ENCODE assay signal across 12 cellular contexts in genomic region chrX:274904-275475, GRCh38. TPM values are rescaled to one million over a fixed set of nuclear protein-coding genes. Genes with fewer than 3 reads are reported as not detected.
DNase-seq lines count a peak whose midpoint lies in the region; ATAC-seq and TF ChIP-seq lines count a peak whose summit lies in the region.
"Had no signal": no experiment of that assay in that cellular context is flagged by ENCODE, and none has a peak within 500 bp of the region (broad histone marks: within the 10 kb centered on the region; RNA-seq: fewer than 3 reads in every experiment).

No MANE protein-coding gene starts in this region.

- H3K9me3 Mint-ChIP-seq in endodermal cell, result no peaks in the 10 kb centered on the region
- no peaks in the 10 kb centered on the region for H3K9me3 Mint-ChIP-seq in mesothelial cell of epicardium
- H3K9me3 Mint-ChIP-seq: T-helper 1 cell treated with Interleukin-12 subunit alpha and Interleukin-12 subunit beta and Interleukin-4 antibody, amounts not matched to agents 30 μg/mL and 1 μg/mL, for 36 hours had no signal

- in situ Hi-C loops in brain microvascular endothelial cell (cut with HindIII; ENCODE audit: low pct_ligation_motif_present, low sequenced_read_pairs), result no loop called here

- no peaks in the 10 kb centered on the region for H3K9me3 ChIP-seq in right atrium auricular region
- no peaks in the 10 kb centered on the region for H3K9me3 ChIP-seq in endodermal cell (ENCODE audit: control insufficient read depth, low read length)
- H3K9me3 ChIP-seq in aorta (ENCODE audit: control insufficient read depth, low read length), result no peaks in the 10 kb centered on the region
- H3K9me3 ChIP-seq: BE2C had no signal

- H3K4me3 ChIP-seq in right atrium auricular region (peak overlapping the region in 1 of 2 donors; percentile 55), endodermal cell (ENCODE audit: low read length) (peak overlapping the region; percentile 84), aorta (ENCODE audit: low read length in 2 of 2) (no peak overlapping the region), brain microvascular endothelial cell (ENCODE audit: low read depth, low read length) (no peak overlapping the region)

- H3K36me3 ChIP-seq in right atrium auricular region, result no peaks in the 10 kb centered on the region
- H3K36me3 ChIP-seq in endodermal cell (ENCODE audit: control insufficient read depth, insufficient read depth, low read length), result no peaks in the 10 kb centered on the region
- no peaks in the 10 kb centered on the region for H3K36me3 ChIP-seq in aorta (ENCODE audit: control insufficient read depth in 1 of 2, insufficient read depth in 2 of 2, low read length in 1 of 2)
- H3K36me3 ChIP-seq in brain microvascular endothelial cell (replicated peaks), result no peaks in the 10 kb centered on the region
- H3K36me3 ChIP-seq: BE2C had no signal

- H3K27me3 ChIP-seq in right atrium auricular region, result no peaks in the 10 kb centered on the region
- no peaks in the 10 kb centered on the region for H3K27me3 ChIP-seq in endodermal cell (ENCODE audit: control insufficient read depth, insufficient read depth, low read length, poor library complexity, severe bottlenecking)
- no peaks in the 10 kb centered on the region for H3K27me3 ChIP-seq in aorta (ENCODE audit: control insufficient read depth in 1 of 2, insufficient read depth in 2 of 2, low read length in 1 of 2)
- no peaks in the 10 kb centered on the region for H3K27me3 ChIP-seq in brain microvascular endothelial cell (replicated peaks)

- H3K4me1 ChIP-seq in right atrium auricular region (peaks cover 0 to 19% of the 10 kb centered on the region in 2 donors), endodermal cell (ENCODE audit: control insufficient read depth, insufficient read depth, low read length) (peaks cover 4% of the 10 kb centered on the region), aorta (ENCODE audit: control insufficient read depth in 1 of 2, insufficient read depth in 2 of 2, low read length in 2 of 2) (no peaks in the 10 kb centered on the region)
- H3K4me1 ChIP-seq: BE2C had no signal

- H3K36me3 Mint-ChIP-seq in endodermal cell (ENCODE audit: low read depth), result peaks cover 8% of the 10 kb centered on the region
- H3K36me3 Mint-ChIP-seq in mesothelial cell of epicardium, result no peaks in the 10 kb centered on the region

- H3K27ac ChIP-seq in right atrium auricular region, result no peak overlapping the region
- H3K27ac ChIP-seq in endodermal cell (ENCODE audit: low read depth, low read length), result no peak overlapping the region
- H3K27ac ChIP-seq in aorta (ENCODE audit: low read depth in 1 of 2, low read length in 2 of 2), result no peak overlapping the region
- no peak overlapping the region for H3K27ac ChIP-seq in brain microvascular endothelial cell

- H3K27ac Mint-ChIP-seq in endodermal cell (peak overlapping the region; percentile 44), mesothelial cell of epicardium (no peak overlapping the region)
- H3K27ac Mint-ChIP-seq: T-helper 1 cell treated with Interleukin-12 subunit alpha and Interleukin-12 subunit beta and Interleukin-4 antibody, amounts not matched to agents 30 μg/mL and 1 μg/mL, for 36 hours had no signal

- H3K4me1 Mint-ChIP-seq in endodermal cell, result peaks cover 10% of the 10 kb centered on the region
- H3K4me1 Mint-ChIP-seq in mesothelial cell of epicardium, result peaks cover 18% of the 10 kb centered on the region

- 52 to 70% methylated on average over 4 to 16 of the region's 16 CpGs for WGBS in endodermal cell (ENCODE audit: insufficient coverage in 1 of 2, insufficient read length in 1 of 2), 2 experiments
- WGBS in aorta, 2 donors, result 90 to 95% methylated on average over 14 to 16 of the region's 16 CpGs

- no peak for DNase-seq in Right ventricle myocardium inferior (ENCODE audit: missing footprints)
- DNase-seq in right atrium auricular region (ENCODE audit: low spot score), result no peak
- DNase-seq in endodermal cell, result peak; percentile 87
- DNase-seq in mesothelial cell of epicardium (ENCODE audit: low spot score in 2 of 2, unreplicated experiment in 2 of 2), result no peak
- peak in 1 of 2 donors; percentile 58 for DNase-seq in aorta
- DNase-seq in brain microvascular endothelial cell, result no peak
- DNase-seq: BE2C, midbrain, NCI-H1694 treated with DMSO at 0.1 percent for 48 hours had no signal

- no peaks in the 10 kb centered on the region for H3K27me3 Mint-ChIP-seq in endodermal cell (ENCODE audit: insufficient read depth)
- H3K27me3 Mint-ChIP-seq in mesothelial cell of epicardium (ENCODE audit: low read depth), result peaks cover 23% of the 10 kb centered on the region

- TF ChIP-seq CTCF in right atrium auricular region (IDR thresholded peaks at IDR 0.05) (no peak), endodermal cell (conservative IDR thresholded peaks at IDR 0.05) (no peak), mesothelial cell of epicardium (IDR thresholded peaks at IDR 0.05; ENCODE audit: unreplicated experiment) (no peak), brain microvascular endothelial cell (IDR thresholded peaks at IDR 0.05; ENCODE audit: low read depth, low read length, missing control alignments) (no peak)

- intact Hi-C loops in Right ventricle myocardium inferior (cut with DNase I), result no loop called here
- intact Hi-C loops in aorta (cut with DNase I), result no loop called here

- ATAC-seq in Right ventricle myocardium inferior, result peak; percentile 29
- ATAC-seq in aorta (ENCODE audit: low FRiP score), result peak; percentile 48
- ATAC-seq in HG02870 (IDR thresholded peaks at IDR 0.05; ENCODE audit: unreplicated experiment), result no peak
- no peak for ATAC-seq in HG03196 (IDR thresholded peaks at IDR 0.05; ENCODE audit: unreplicated experiment)

- H3K4me3 Mint-ChIP-seq in endodermal cell (peak overlapping the region; percentile 74), mesothelial cell of epicardium (peak overlapping the region; percentile 51)
- H3K4me3 Mint-ChIP-seq: T-helper 1 cell treated with Interleukin-12 subunit alpha and Interleukin-12 subunit beta and Interleukin-4 antibody, amounts not matched to agents 30 μg/mL and 1 μg/mL, for 36 hours had no signal

- no peak overlapping the region for H3K9ac ChIP-seq in endodermal cell (ENCODE audit: extremely low read depth, low read length, poor library complexity, severe bottlenecking)

RNA-seq across cellular contexts. Expression of gene PLCXD1, which starts 6.2 kb away (rescaled TPM):
- total RNA-seq in Right ventricle myocardium inferior, result 6.1 TPM
- 1 to 10 TPM; 2.2 to 3.0 TPM for total RNA-seq in right atrium auricular region
- 10 to 100 TPM; 70.3 to 96.9 TPM for total RNA-seq in endodermal cell
- polyA plus RNA-seq in endodermal cell (2013, experiment 1 of 2), result 63.9 TPM
- 64.7 TPM for polyA plus RNA-seq in endodermal cell (2013, experiment 2 of 2)
- total RNA-seq in mesothelial cell of epicardium, result 34.6 to 37.4 TPM (median 35.0 TPM) in 3 replicates
- 1 to 10 TPM; 3.7 to 9.7 TPM for total RNA-seq in aorta
- 10 to 100 TPM in 1 of 2 donors, 1 to 10 TPM in 1; 1.3 to 16.3 TPM for polyA plus RNA-seq in aorta

RNA-seq across cellular contexts. Expression of gene GTPBP6, which starts 43.6 kb away (rescaled TPM):
- total RNA-seq in Right ventricle myocardium inferior (51.4 TPM), right atrium auricular region (10 to 100 TPM; 44.6 to 52.1 TPM), endodermal cell (10 to 100 TPM; 58.8 to 61.0 TPM), mesothelial cell of epicardium (65.6 to 67.1 TPM (median 66.7 TPM) in 3 replicates), aorta (10 to 100 TPM; 34.7 to 44.7 TPM)
- polyA plus RNA-seq in endodermal cell (2013, experiment 1 of 2), result 48.2 TPM
- polyA plus RNA-seq in endodermal cell (2013, experiment 2 of 2), result 45.2 TPM
- polyA plus RNA-seq in aorta, result 10 to 100 TPM; 38.8 to 62.6 TPM

Comparison
In these comparisons a context has a peak if more than half of its experiments do, and no peak if none do; other contexts are left out.
1. ATAC-seq: peak in Right ventricle myocardium inferior (single experiment) and aorta (single experiment); none in HG02870 (single experiment) and HG03196 (single experiment).